In the genomic region with DNA sequence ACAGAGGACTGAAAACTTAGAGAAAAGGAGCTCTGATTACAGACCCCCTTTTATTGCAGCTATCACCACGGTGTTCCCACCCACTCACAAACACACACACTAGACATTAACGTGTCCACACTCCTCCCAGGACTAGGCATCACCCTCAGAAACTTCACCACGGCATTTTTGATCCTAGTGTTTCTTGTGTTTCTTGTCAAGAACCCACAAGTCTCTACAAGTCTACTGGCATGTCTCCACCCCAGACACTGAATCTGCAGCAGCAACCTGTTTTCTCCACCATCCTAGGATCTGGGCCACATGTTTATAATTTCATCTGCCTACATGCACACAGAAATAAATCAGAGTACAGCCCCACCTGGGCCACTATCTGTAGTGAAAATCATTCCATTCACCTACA, we compare ENCODE assay signal across 22 cellular contexts.
"Had no signal": no experiment of that assay in that cellular context is flagged by ENCODE, and none has a peak within 500 bp of the region (broad histone marks: within the 10 kb centered on the region; RNA-seq: fewer than 3 reads in every experiment).

No MANE protein-coding gene starts in this region.

- H3K27ac ChIP-seq: adrenal gland, hepatocyte, right atrium auricular region, SK-N-MC, tibial nerve had no signal

- ATAC-seq: left lobe of liver; mucosa of descending colon; naive thymus-derived CD4-positive, alpha-beta T cell; T-cell had no signal

- H3K27ac Mint-ChIP-seq: dendritic cell treated with granulocyte-macrophage colony-stimulating factor and Interleukin-4, amounts not matched to agents 40 ng/mL and 50 ng/mL, for 4 days; T-cell had no signal

- H3K27me3 Mint-ChIP-seq: dendritic cell treated with granulocyte-macrophage colony-stimulating factor and Interleukin-4, amounts not matched to agents 40 ng/mL and 50 ng/mL, for 4 days; naive thymus-derived CD4-positive, alpha-beta T cell; T-cell had no signal

- H3K27me3 ChIP-seq: adrenal gland, hepatocyte, right atrium auricular region, tibial nerve had no signal

- H3K4me3 ChIP-seq: adrenal gland, hepatocyte, mucosa of descending colon, right atrium auricular region, SK-N-MC, skin epidermis, tibial nerve had no signal

- DNase-seq: activated CD4-positive, alpha-beta T cell treated with anti-CD3 and anti-CD28 coated beads, Interleukin-2, amount 50 U/mL, for 4 hours; activated CD4-positive, CD25-positive, alpha-beta regulatory T cell treated with anti-CD3 and anti-CD28 coated beads, Interleukin-2, amount 50 U/mL, for 72 hours; activated naive CD4-positive, alpha-beta T cell treated with anti-CD3 and anti-CD28 coated beads, Interleukin-2, amount 50 U/mL, for 16 hours; adrenal gland; cerebellar nuclear complex; effector memory CD4-positive, alpha-beta T cell; erythroblast; mucosa of descending colon; naive thymus-derived CD4-positive, alpha-beta T cell; stimulated activated CD4-positive, alpha-beta T cell treated with anti-CD3 and anti-CD28 coated beads, Interleukin-4, amount 100 ng/mL, for 24 hours; stimulated activated naive CD4-positive, alpha-beta T cell treated with Interleukin-2 at 50 U/mL for 16 hours; substantia nigra; T-cell; T1000 had no signal

- H3K4me3 Mint-ChIP-seq: dendritic cell treated with granulocyte-macrophage colony-stimulating factor and Interleukin-4, amounts not matched to agents 40 ng/mL and 50 ng/mL, for 4 days; T-cell had no signal

- H3K9me3 ChIP-seq: adrenal gland, right atrium auricular region had no signal

- H3K36me3 ChIP-seq: adrenal gland, right atrium auricular region had no signal

- FAIRE-seq: keratinocyte had no signal
